In genomic region chr19:38793186-38793585, GRCh38 we compare ENCODE assay signal across 1 cellular context.
TF ChIP-seq lines count a peak whose summit lies in the region.

No MANE protein-coding gene starts in this region.

TF ChIP-seq in WTC11, 78 proteins besides CTCF, POLR2A, EP300 and RAD21 (continued from another document):
- no peak for TF ChIP-seq PRDM15 (CRISPR knock-in tag; IDR thresholded peaks at IDR 0.05)
- no peak for TF ChIP-seq NR3C1 (CRISPR knock-in tag; conservative IDR thresholded peaks at IDR 0.05; ENCODE audit: low read depth)
- no peak for TF ChIP-seq IRF2 (CRISPR knock-in tag; IDR thresholded peaks at IDR 0.05; ENCODE audit: borderline replicate concordance, low read depth)
- no peak for TF ChIP-seq JUN (CRISPR knock-in tag; IDR thresholded peaks at IDR 0.05)
- no peak for TF ChIP-seq NFE2L1 (CRISPR knock-in tag; IDR thresholded peaks at IDR 0.05)
- TF ChIP-seq ZBTB43 (CRISPR knock-in tag; IDR thresholded peaks at IDR 0.05), result no peak
